ENCODE assay signal across 8 cellular contexts in the genomic region with DNA sequence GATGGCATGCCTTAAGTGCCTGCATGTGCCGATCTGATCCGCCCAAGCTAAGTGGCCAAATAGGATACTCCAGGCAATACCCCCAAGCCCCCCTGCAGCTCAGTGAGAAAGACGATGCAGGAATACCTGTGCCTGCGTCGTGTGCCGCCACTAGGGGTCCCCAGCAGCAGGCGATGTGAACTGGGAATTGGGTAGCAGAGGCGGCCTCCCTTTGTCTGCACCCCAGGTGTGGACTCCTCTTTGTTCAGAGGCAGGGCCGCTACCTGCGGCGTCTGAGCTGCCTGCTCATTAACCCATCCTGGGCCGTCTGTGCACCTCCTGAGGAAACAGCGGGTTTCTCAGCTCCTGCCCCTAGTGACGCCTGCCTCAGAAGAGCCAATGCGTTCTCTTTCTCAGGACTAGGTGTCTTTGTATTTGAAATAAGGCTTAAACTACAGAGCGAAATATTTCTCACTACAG. TPM values are rescaled to one million over a fixed set of nuclear protein-coding genes. Genes with fewer than 3 reads are reported as not detected.
DNase-seq lines count a peak whose midpoint lies in the region; ATAC-seq, FAIRE-seq and TF ChIP-seq lines count a peak whose summit lies in the region.

No MANE protein-coding gene starts in this region.

- H3K27me3 ChIP-seq in HUES64 (ENCODE audit: insufficient read depth, low read length) (peaks cover 49% of the 10 kb centered on the region), pancreas (no peaks in the 10 kb centered on the region)

- no peaks in the 10 kb centered on the region for H3K9me3 ChIP-seq in HUES64 (ENCODE audit: insufficient read depth, low read depth, low read length)
- no peaks in the 10 kb centered on the region for H3K9me3 ChIP-seq in pancreas

- ATAC-seq in pancreas (peak; percentile 64 to 84 (median 74)), HG03139 (IDR thresholded peaks at IDR 0.05; ENCODE audit: unreplicated experiment) (no peak), HG03460 (IDR thresholded peaks at IDR 0.05; ENCODE audit: unreplicated experiment) (no peak)

- DNase-seq in GM12865 (ENCODE audit: low read depth) = peak; percentile 53
- peak; percentile 7 for DNase-seq in NOMO-1 treated with dmso at 0.1 percent for 144 hours (lab: John Stamatoyannopoulos, UW; ENCODE audit: unreplicated experiment)
- DNase-seq in activated effector memory CD4-positive, alpha-beta T cell treated with Interleukin-2 at 50 U/mL for 16 hours = peak; percentile 28
- peak; percentile 63 for DNase-seq in globus pallidus (ENCODE audit: low spot score)
- peak; percentile 72 to 88 (median 82) for DNase-seq in pancreas

- H3K4me3 ChIP-seq in GM12865 (ENCODE audit: low read depth, low read length) = no peak overlapping the region
- peak overlapping the region; percentile 26 for H3K4me3 ChIP-seq in HUES64 (ENCODE audit: low read length)
- peak overlapping the region in 2 of 4 donors; percentile 21 to 30 for H3K4me3 ChIP-seq in pancreas

- TF ChIP-seq CTCF in GM12865 (IDR thresholded peaks at IDR 0.05; ENCODE audit: insufficient read depth, low read depth, low read length, missing control alignments) = peak; percentile 91
- TF ChIP-seq CTCF in pancreas (IDR thresholded peaks at IDR 0.05) = peak; percentile 63 to 86 (median 82)

- H3K9ac ChIP-seq in HUES64 (ENCODE audit: low read depth, low read length) = no peak overlapping the region

- no peak for FAIRE-seq in pancreas (lab: Jason Lieb, UNC)

- H3K27ac ChIP-seq in HUES64 (ENCODE audit: low read depth, low read length) (no peak overlapping the region; the same call in 1 of the 2 replicates), pancreas (peak overlapping the region; percentile 67 to 95 (median 88))

- intact Hi-C loops in pancreas (cut with DNase I) = loop anchor here in 2 of 3 donors (10.0 kb wide), 2 partner anchors 155 to 205 kb away; no protein-coding TSS in a partner anchor

- 7% methylated on average over 15 of the region's 16 CpGs for WGBS in HUES64
- WGBS in pancreas, 2 donors = 4 to 5% methylated on average over 16 of the region's 16 CpGs

- peaks cover 18% of the 10 kb centered on the region for H3K4me1 ChIP-seq in HUES64 (ENCODE audit: insufficient read depth, low read length)
- H3K4me1 ChIP-seq in pancreas = peaks cover 12 to 32% (median 23%) of the 10 kb centered on the region in 3 donors

- H3K36me3 ChIP-seq in HUES64 (ENCODE audit: insufficient read depth, low read length) = no peaks in the 10 kb centered on the region
- H3K36me3 ChIP-seq in pancreas = no peaks in the 10 kb centered on the region

RNA-seq across cellular contexts. Expression of a gene that starts 4.8 kb away (rescaled TPM):
- 4.6 TPM for polyA plus RNA-seq in HUES64 (2013, experiment 1 of 2)
- polyA plus RNA-seq in HUES64 (2013, experiment 2 of 2) = 5.2 TPM
- 10 to 100 TPM; 19.6 to 32.9 (median 24.0) TPM for total RNA-seq in pancreas
- polyA plus RNA-seq in pancreas = 10 to 100 TPM in 1 of 2 donors, 1 to 10 TPM in 1; 8.2 to 12.8 TPM

RNA-seq across cellular contexts. Expression of a gene that starts 43.4 kb away (rescaled TPM):
- polyA plus RNA-seq in HUES64 (2013, experiment 1 of 2) = 28.7 TPM
- polyA plus RNA-seq in HUES64 (2013, experiment 2 of 2) = 36.8 TPM
- total RNA-seq in pancreas = 10 to 100 TPM in 2 of 6 donors, 1 to 10 TPM in 4; 2.5 to 25.6 (median 4.9) TPM
- 1 to 10 TPM; 1.6 to 2.4 TPM for polyA plus RNA-seq in pancreas

Comparison
In these comparisons a context has a peak if more than half of its experiments do, and no peak if none do; other contexts are left out.
1. DNase-seq: peak in every context shown above with its lines; median percentile 82 in pancreas; 63 in globus pallidus; 53 in GM12865; 28 in activated effector memory CD4-positive, alpha-beta T cell treated with Interleukin-2 at 50 U/mL for 16 hours; 7 in NOMO-1 treated with dmso at 0.1 percent for 144 hours.
2. ATAC-seq: peak in pancreas (4 of 4); none in HG03139 (single experiment) and HG03460 (single experiment).